8 cellular contexts compared by ENCODE assay signal in the genomic region with DNA sequence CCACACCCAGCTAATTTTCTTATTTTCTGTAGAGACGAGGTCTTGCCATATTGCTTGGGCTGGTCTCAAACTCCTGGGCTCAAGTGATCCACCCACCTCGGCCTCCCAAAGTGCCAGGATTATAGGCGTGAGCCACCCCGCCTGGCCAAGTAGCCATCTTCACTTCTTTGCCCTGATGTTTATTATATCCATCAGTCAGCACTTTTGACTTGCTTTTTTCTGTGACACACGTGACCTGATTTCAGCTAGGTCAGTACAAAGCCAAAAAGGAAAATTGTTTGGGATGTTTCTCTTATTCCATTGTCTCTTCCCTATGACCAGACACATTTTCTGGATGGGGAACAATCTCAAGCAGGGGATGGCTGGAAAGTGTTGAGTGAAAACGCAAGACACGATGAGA.
"Had no signal": no experiment of that assay in that cellular context is flagged by ENCODE, and none has a peak within 500 bp of the region (broad histone marks: within the 10 kb centered on the region; RNA-seq: fewer than 3 reads in every experiment).

No MANE protein-coding gene starts in this region.

- ATAC-seq: HCT116 had no signal

- DNase-seq: GM23248, GOT3, H7, HFFc6, KG1 had no signal

- H3K27ac ChIP-seq: GM23248, HL-60 had no signal

- H3K4me3 ChIP-seq: GM23248, HAP-1 had no signal

- H3K9ac ChIP-seq: GM23248 had no signal

- H3K36me3 ChIP-seq: HAP-1 had no signal

- H3K9me3 ChIP-seq: HAP-1 had no signal

- H2AFZ ChIP-seq: GM23248 had no signal
